In genomic region chr6:158284340-158285210, GRCh38 we compare ENCODE assay signal across 8 cellular contexts. TPM values are rescaled to one million over a fixed set of nuclear protein-coding genes. Genes with fewer than 3 reads are reported as not detected.
DNase-seq lines count a peak whose midpoint lies in the region; ATAC-seq and TF ChIP-seq lines count a peak whose summit lies in the region.

No MANE protein-coding gene starts in this region.

- no peak for DNase-seq in Right ventricle myocardium inferior (ENCODE audit: missing footprints)
- no peak for DNase-seq in cardiac septum (ENCODE audit: low spot score)
- peak in 1 of 2 donors; percentile 60 for DNase-seq in breast epithelium (ENCODE audit: low spot score in 2 of 2)
- DNase-seq in tibial nerve (ENCODE audit: low spot score in 2 of 2) = no peak
- no peak for DNase-seq in NCI-H1092 treated with DMSO at 0.1 percent for 48 hours (lab: John Stamatoyannopoulos, UW)
- DNase-seq in activated CD4-positive, CD25-positive, alpha-beta regulatory T cell (lab: John Stamatoyannopoulos, UW) = no peak

- H3K36me3 ChIP-seq in breast epithelium (no peaks in the 10 kb centered on the region), tibial nerve (no peaks in the 10 kb centered on the region)

- no peak for TF ChIP-seq EP300 in tibial nerve (IDR thresholded peaks at IDR 0.05)

- no peaks in the 10 kb centered on the region for H3K9me3 ChIP-seq in breast epithelium
- H3K9me3 ChIP-seq in tibial nerve = no peaks in the 10 kb centered on the region

- H3K4me1 ChIP-seq in breast epithelium (peaks cover 2 to 10% of the 10 kb centered on the region in 2 donors), tibial nerve (peaks cover 0 to 34% (median 7%) of the 10 kb centered on the region in 4 donors)

- TF ChIP-seq CTCF in breast epithelium (IDR thresholded peaks at IDR 0.05) = no peak
- no peak for TF ChIP-seq CTCF in tibial nerve (IDR thresholded peaks at IDR 0.05)

- intact Hi-C loops in Right ventricle myocardium inferior (cut with DNase I) (no loop called here), cardiac septum (cut with DNase I) (no loop called here), breast epithelium (cut with DNase I; ENCODE audit: low total_unique reads) (no loop called here)

- H3K27me3 ChIP-seq in breast epithelium (no peaks in the 10 kb centered on the region), layer of hippocampus (ENCODE audit: control insufficient read depth, insufficient read depth, low read length) (no peaks in the 10 kb centered on the region), tibial nerve (no peaks in the 10 kb centered on the region)

- no peak overlapping the region for H3K4me3 ChIP-seq in breast epithelium
- H3K4me3 ChIP-seq in tibial nerve = no peak overlapping the region

- TF ChIP-seq POLR2A in breast epithelium (IDR thresholded peaks at IDR 0.05) (no peak), tibial nerve (IDR thresholded peaks at IDR 0.05) (no peak)

- WGBS in tibial nerve, 2 donors = 55 to 74% methylated on average over 12 of the region's 12 CpGs

- ATAC-seq in Right ventricle myocardium inferior (peak; percentile 47), HG02759 (IDR thresholded peaks at IDR 0.05; ENCODE audit: unreplicated experiment) (no peak)

- H3K27ac ChIP-seq in breast epithelium = peak overlapping the region; percentile 62 to 69
- H3K27ac ChIP-seq in layer of hippocampus (ENCODE audit: low read depth, low read length) = peak overlapping the region; percentile 90
- H3K27ac ChIP-seq in tibial nerve = peak overlapping the region in 3 of 4 donors; percentile 23 to 54 (median 39)

RNA-seq across cellular contexts. Expression of gene TULP4, which starts 27.7 kb away (rescaled TPM):
- total RNA-seq in Right ventricle myocardium inferior = 94.9 TPM
- total RNA-seq in cardiac septum = 98.3 TPM
- total RNA-seq in breast epithelium = 100 to 1,000 TPM; 104 to 171 (median 112) TPM
- total RNA-seq in tibial nerve = 100 to 1,000 TPM in 2 of 4 donors, 10 to 100 TPM in 2; 91.2 to 109 (median 101) TPM

Comparison
In these comparisons a context has a peak if more than half of its experiments do, and no peak if none do; other contexts are left out.
1. H3K27ac ChIP-seq: peak in every context shown above with its lines; median percentile 90 in layer of hippocampus; 66 in breast epithelium; 39 in tibial nerve.